In the genomic region with DNA sequence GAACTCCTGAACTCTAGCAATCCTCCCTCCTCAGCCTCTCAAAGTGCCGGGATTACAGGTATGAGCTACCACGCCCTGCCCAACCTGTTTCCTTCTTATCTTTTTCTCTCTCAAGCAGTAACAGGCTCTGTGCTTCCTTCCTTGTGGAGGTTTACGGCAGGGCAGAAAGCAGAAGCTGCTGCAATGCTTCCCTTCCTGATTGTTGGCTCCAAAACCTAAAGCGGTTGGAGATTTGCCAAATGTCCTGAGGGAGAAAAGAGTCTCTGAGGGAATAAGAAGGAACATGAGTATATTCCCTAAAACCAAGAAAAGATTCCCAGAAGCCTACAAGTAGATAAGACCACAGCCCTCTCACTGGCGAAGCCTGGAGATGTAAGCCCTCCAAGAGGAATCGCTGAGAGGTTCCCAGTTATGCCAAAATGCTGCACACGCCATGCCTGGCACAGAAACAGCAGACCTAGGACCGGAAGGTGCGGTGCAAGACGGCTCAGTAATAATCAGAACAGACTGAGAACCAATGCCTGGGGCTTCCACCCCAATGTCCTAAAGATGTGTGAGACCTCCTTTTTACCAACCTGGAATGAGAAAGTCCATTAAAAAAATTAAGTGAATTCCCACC, we compare ENCODE assay signal across 14 cellular contexts.
A peak's percentile ranks its signal among the peaks of the same experiment; 100 is the strongest.
DNase-seq lines count a peak whose midpoint lies in the region; ATAC-seq and TF ChIP-seq lines count a peak whose summit lies in the region.
"Had no signal": no experiment of that assay in that cellular context is flagged by ENCODE, and none has a peak within 500 bp of the region (broad histone marks: within the 10 kb centered on the region; RNA-seq: fewer than 3 reads in every experiment).

No MANE protein-coding gene starts in this region.

- no peak for TF ChIP-seq POLR2A in stomach (IDR thresholded peaks at IDR 0.05)
- TF ChIP-seq POLR2A in tibial nerve (IDR thresholded peaks at IDR 0.05) = no peak

- peaks cover 2% of the 10 kb centered on the region for H3K36me3 Mint-ChIP-seq in activated CD4-positive, alpha-beta memory T cell treated with anti-CD3 and anti-CD28 coated beads for 36 hours
- H3K36me3 Mint-ChIP-seq: CD8-positive, alpha-beta T cell; immature natural killer cell; natural killer cell treated with Interleukin-12 subunit alpha and Interleukin-12 subunit beta and Interleukin-15 and Interleukin-18, amount 100 ng/mL, for 72 hours; T-cell had no signal

- H3K36me3 ChIP-seq in lung (ENCODE audit: control insufficient read depth in 2 of 2, insufficient read depth in 2 of 2, low read length in 2 of 2) (no peaks in the 10 kb centered on the region), stomach (no peaks in the 10 kb centered on the region), tibial nerve (no peaks in the 10 kb centered on the region)
- H3K36me3 ChIP-seq: thoracic aorta had no signal

- TF ChIP-seq CTCF in VCaP (conservative IDR thresholded peaks at IDR 0.05) (no peak), lung (IDR thresholded peaks at IDR 0.05; ENCODE audit: control extremely low read depth, extremely low read depth) (no peak), stomach (IDR thresholded peaks at IDR 0.05) (no peak), tibial nerve (IDR thresholded peaks at IDR 0.05) (no peak)

- ATAC-seq in lung (ENCODE audit: insufficient read depth, low FRiP score) = peak; percentile 11
- ATAC-seq: CD8-positive, alpha-beta T cell; natural killer cell treated with Interleukin-12 subunit alpha and Interleukin-12 subunit beta and Interleukin-15 and Interleukin-18, amount 100 ng/mL, for 72 hours; T-cell had no signal

- H3K27me3 ChIP-seq in lung (ENCODE audit: control insufficient read depth, insufficient read depth) (no peaks in the 10 kb centered on the region), stomach (no peaks in the 10 kb centered on the region), tibial nerve (no peaks in the 10 kb centered on the region)

- no peak overlapping the region for H3K4me3 Mint-ChIP-seq in activated CD4-positive, alpha-beta memory T cell treated with anti-CD3 and anti-CD28 coated beads for 36 hours
- H3K4me3 Mint-ChIP-seq: activated naive CD4-positive, alpha-beta T cell treated with anti-CD3 and anti-CD28 coated beads for 36 hours; CD8-positive, alpha-beta T cell; immature natural killer cell; natural killer cell treated with Interleukin-12 subunit alpha and Interleukin-12 subunit beta and Interleukin-15 and Interleukin-18, amount 100 ng/mL, for 72 hours; T-cell had no signal

- H3K27ac Mint-ChIP-seq in activated CD4-positive, alpha-beta memory T cell treated with anti-CD3 and anti-CD28 coated beads for 36 hours = no peak overlapping the region
- H3K27ac Mint-ChIP-seq: activated naive CD4-positive, alpha-beta T cell treated with anti-CD3 and anti-CD28 coated beads for 36 hours; CD8-positive, alpha-beta T cell; immature natural killer cell; natural killer cell treated with Interleukin-12 subunit alpha and Interleukin-12 subunit beta and Interleukin-15 and Interleukin-18, amount 100 ng/mL, for 72 hours; T-cell had no signal

- H3K4me1 ChIP-seq in lung (ENCODE audit: control insufficient read depth in 2 of 2, insufficient read depth in 2 of 2, low read length in 2 of 2) = peaks cover 0 to 4% of the 10 kb centered on the region in 2 donors
- no peaks in the 10 kb centered on the region for H3K4me1 ChIP-seq in stomach
- no peaks in the 10 kb centered on the region for H3K4me1 ChIP-seq in tibial nerve

- intact Hi-C loops in stomach (cut with DNase I; ENCODE audit: low total_unique reads) = no loop called here
- intact Hi-C loops in activated CD4-positive, alpha-beta memory T cell treated with anti-CD3 and anti-CD28 coated beads for 36 hours (cut with micrococcal nuclease) = no loop called here

- DNase-seq in EL = peak; percentile 36
- DNase-seq in LoVo (ENCODE audit: low spot score) = peak; percentile 25
- DNase-seq in lung (ENCODE audit: low spot score) = no peak
- no peak for DNase-seq in stomach
- no peak for DNase-seq in activated CD4-positive, alpha-beta memory T cell treated with anti-CD3 and anti-CD28 coated beads for 36 hours
- DNase-seq in OCI-M2 (lab: John Stamatoyannopoulos, UW; ENCODE audit: unreplicated experiment) = no peak
- no peak for DNase-seq in tibial nerve (ENCODE audit: low spot score in 2 of 2)
- DNase-seq: activated naive CD4-positive, alpha-beta T cell treated with anti-CD3 and anti-CD28 coated beads for 36 hours; CD8-positive, alpha-beta T cell; immature natural killer cell; T-cell had no signal

- POLR2A ChIA-PET in activated CD4-positive, alpha-beta memory T cell treated with anti-CD3 and anti-CD28 coated beads for 36 hours (lab: Charles Lee) = no interaction called here

- H3K27me3 Mint-ChIP-seq in activated CD4-positive, alpha-beta memory T cell treated with anti-CD3 and anti-CD28 coated beads for 36 hours = no peaks in the 10 kb centered on the region

- WGBS in lung, 2 donors = 39% methylated on average over 10 of the region's 10 CpGs
- 45 to 59% (median 50%) methylated on average over 10 of the region's 10 CpGs for WGBS in stomach, 5 donors
- 63 to 71% methylated on average over 10 of the region's 10 CpGs for WGBS in tibial nerve, 2 donors

- H3K4me3 ChIP-seq in lung = no peak overlapping the region
- no peak overlapping the region for H3K4me3 ChIP-seq in stomach
- H3K4me3 ChIP-seq in tibial nerve = no peak overlapping the region
- H3K4me3 ChIP-seq: thoracic aorta had no signal

- H3K27ac ChIP-seq in VCaP (peak overlapping the region; percentile 57), lung (ENCODE audit: low read depth in 1 of 2, low read length in 1 of 2) (peak overlapping the region in 1 of 2 donors; percentile 12), stomach (no peak overlapping the region), tibial nerve (no peak overlapping the region)
- H3K27ac ChIP-seq: thoracic aorta had no signal

- no peaks in the 10 kb centered on the region for H3K9me3 ChIP-seq in lung (ENCODE audit: control insufficient read depth in 2 of 2, insufficient read depth in 1 of 2, low read length in 1 of 2)
- no peaks in the 10 kb centered on the region for H3K9me3 ChIP-seq in stomach
- H3K9me3 ChIP-seq in tibial nerve = no peaks in the 10 kb centered on the region
- H3K9me3 ChIP-seq: thoracic aorta had no signal

- no peaks in the 10 kb centered on the region for H3K9me3 Mint-ChIP-seq in activated CD4-positive, alpha-beta memory T cell treated with anti-CD3 and anti-CD28 coated beads for 36 hours
- H3K9me3 Mint-ChIP-seq: activated naive CD4-positive, alpha-beta T cell treated with anti-CD3 and anti-CD28 coated beads for 36 hours; CD8-positive, alpha-beta T cell; immature natural killer cell; natural killer cell treated with Interleukin-12 subunit alpha and Interleukin-12 subunit beta and Interleukin-15 and Interleukin-18, amount 100 ng/mL, for 72 hours; T-cell had no signal

- H3K4me1 Mint-ChIP-seq in activated CD4-positive, alpha-beta memory T cell treated with anti-CD3 and anti-CD28 coated beads for 36 hours (ENCODE audit: low read depth) = no peaks in the 10 kb centered on the region
- H3K4me1 Mint-ChIP-seq: immature natural killer cell, T-cell had no signal

- TF ChIP-seq EP300 in stomach (IDR thresholded peaks at IDR 0.05) (no peak), tibial nerve (IDR thresholded peaks at IDR 0.05) (no peak)

- CTCF ChIA-PET in activated CD4-positive, alpha-beta memory T cell treated with anti-CD3 and anti-CD28 coated beads for 36 hours (lab: Charles Lee) = no interaction called here

Comparison
In these comparisons a context has a peak if more than half of its experiments do, and no peak if none do; other contexts are left out.
1. DNase-seq: peak in EL (single experiment) and LoVo (single experiment); none in lung (single experiment), stomach (single experiment), activated CD4-positive, alpha-beta memory T cell treated with anti-CD3 and anti-CD28 coated beads for 36 hours (single experiment), OCI-M2 (single experiment) and tibial nerve (0 of 2).